ENCODE assay signal across 23 cellular contexts in the genomic region with DNA sequence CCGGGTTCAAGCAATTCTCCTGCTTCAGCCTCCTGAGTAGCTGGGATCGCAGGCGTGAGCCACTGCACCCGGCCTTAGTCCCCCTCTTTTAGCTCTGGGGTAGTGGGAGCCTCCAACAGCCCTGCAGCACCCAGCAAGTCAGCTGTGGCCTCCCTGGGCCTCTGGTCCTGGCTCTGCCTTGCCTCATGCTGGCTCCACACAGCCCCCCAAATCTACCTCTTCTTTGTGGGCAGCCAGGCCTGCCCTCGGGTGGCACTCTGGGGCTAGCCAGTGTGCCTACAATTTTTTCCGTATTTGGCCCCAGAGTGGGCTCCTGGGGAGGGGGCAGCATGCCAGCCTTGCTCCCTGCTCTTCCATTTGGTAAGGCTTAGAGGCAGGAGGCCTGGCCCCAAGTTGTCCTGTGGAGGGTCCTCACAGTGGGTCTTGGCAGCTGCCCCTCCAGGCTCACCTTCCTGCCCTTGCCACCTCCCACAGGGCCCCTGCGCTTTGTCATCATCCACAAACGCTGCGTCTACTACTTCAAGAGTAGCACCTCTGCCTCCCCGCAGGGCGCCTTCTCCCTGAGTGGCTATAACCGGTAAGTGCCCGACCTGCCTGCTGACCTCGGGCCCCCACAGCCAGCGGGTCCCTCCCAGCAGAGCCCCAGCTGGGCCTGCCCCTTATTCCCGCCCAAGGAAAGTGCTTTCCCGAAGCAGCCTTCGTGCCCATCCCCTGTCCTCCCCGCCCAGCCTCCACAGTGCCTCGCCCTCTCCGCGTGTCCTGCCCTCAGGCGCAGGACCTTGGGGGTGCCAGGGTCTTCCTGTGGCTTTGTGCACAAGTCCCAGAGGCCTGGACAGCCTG. TPM values are rescaled to one million over a fixed set of nuclear protein-coding genes. Genes with fewer than 3 reads are reported as not detected.
DNase-seq lines count a peak whose midpoint lies in the region; ATAC-seq and TF ChIP-seq lines count a peak whose summit lies in the region.
"Had no signal": no experiment of that assay in that cellular context is flagged by ENCODE, and none has a peak within 500 bp of the region (broad histone marks: within the 10 kb centered on the region; RNA-seq: fewer than 3 reads in every experiment).

No MANE protein-coding gene starts in this region.

- H3K27me3 ChIP-seq in CD4-positive, CD25-positive, alpha-beta regulatory T cell (ENCODE audit: control insufficient read depth, insufficient read depth, low read length) = no peaks in the 10 kb centered on the region
- H3K27me3 ChIP-seq in SJCRH30 = no peaks in the 10 kb centered on the region
- H3K27me3 ChIP-seq: adrenal gland had no signal

- H3K4me3 ChIP-seq in CD4-positive, CD25-positive, alpha-beta regulatory T cell (ENCODE audit: low read depth, low read length) = no peak overlapping the region
- no peak overlapping the region for H3K4me3 ChIP-seq in SJCRH30
- H3K4me3 ChIP-seq in coronary artery = no peak overlapping the region
- H3K4me3 ChIP-seq: adrenal gland had no signal

- H3K4me1 Mint-ChIP-seq in CD4-positive, CD25-positive, alpha-beta regulatory T cell = peaks cover 0 to 27% (median 6%) of the 10 kb centered on the region in 4 donors
- H3K4me1 Mint-ChIP-seq in WTC11 = peaks cover 12% of the 10 kb centered on the region
- peaks cover 6% of the 10 kb centered on the region for H3K4me1 Mint-ChIP-seq in neural crest cell

- POLR2A ChIA-PET in WTC11 (lab: Charles Lee) = no interaction called here

- peaks cover 0 to 1% (median 0%) of the 10 kb centered on the region in 7 donors for H3K9me3 Mint-ChIP-seq in CD4-positive, CD25-positive, alpha-beta regulatory T cell
- H3K9me3 Mint-ChIP-seq in WTC11 (no peaks in the 10 kb centered on the region; the same call in 1 of the 2 replicates), neural crest cell (no peaks in the 10 kb centered on the region)

- CTCF ChIA-PET in WTC11 (lab: Charles Lee) = no interaction called here

- H3K36me3 Mint-ChIP-seq in CD4-positive, CD25-positive, alpha-beta regulatory T cell = peaks cover 13% of the 10 kb centered on the region
- peaks cover 30% of the 10 kb centered on the region for H3K36me3 Mint-ChIP-seq in WTC11
- H3K36me3 Mint-ChIP-seq in neural crest cell (ENCODE audit: low read depth) = peaks cover 14% of the 10 kb centered on the region

- peaks cover 46% of the 10 kb centered on the region for H3K36me3 ChIP-seq in CD4-positive, CD25-positive, alpha-beta regulatory T cell (ENCODE audit: control insufficient read depth, insufficient read depth, low read length)
- peaks cover 27% of the 10 kb centered on the region for H3K36me3 ChIP-seq in SJCRH30

- peak overlapping the region in 1 of 4 donors; percentile 63 for H3K4me3 Mint-ChIP-seq in CD4-positive, CD25-positive, alpha-beta regulatory T cell
- H3K4me3 Mint-ChIP-seq in WTC11 = no peak overlapping the region
- H3K4me3 Mint-ChIP-seq in neural crest cell = no peak overlapping the region
- H3K4me3 Mint-ChIP-seq: activated CD4-positive, alpha-beta T cell treated with anti-CD3 and anti-CD28 coated beads for 36 hours had no signal

- intact Hi-C loops in left ventricle myocardium superior (cut with micrococcal nuclease) = no loop called here

- no peak for TF ChIP-seq CTCF in WTC11 (IDR thresholded peaks at IDR 0.05)
- no peak for TF ChIP-seq CTCF in neural crest cell (conservative IDR thresholded peaks at IDR 0.05)
- TF ChIP-seq CTCF in coronary artery (IDR thresholded peaks at IDR 0.05) = no peak

- no peak overlapping the region for H3K27ac ChIP-seq in CD4-positive, CD25-positive, alpha-beta regulatory T cell (ENCODE audit: insufficient read depth, low read length, poor library complexity, severe bottlenecking)
- H3K27ac ChIP-seq in SJCRH30 (no peak overlapping the region), coronary artery (no peak overlapping the region)
- H3K27ac ChIP-seq: adrenal gland, KMS-11 had no signal

- H3K9me3 ChIP-seq in CD4-positive, CD25-positive, alpha-beta regulatory T cell (ENCODE audit: control insufficient read depth in 2 of 2, low read length in 2 of 2) = no peaks in the 10 kb centered on the region
- no peaks in the 10 kb centered on the region for H3K9me3 ChIP-seq in SJCRH30 (replicated peaks)
- H3K9me3 ChIP-seq: adrenal gland had no signal

- H3K27me3 Mint-ChIP-seq in CD4-positive, CD25-positive, alpha-beta regulatory T cell = no peaks in the 10 kb centered on the region
- H3K27me3 Mint-ChIP-seq in WTC11 (ENCODE audit: low read depth) = no peaks in the 10 kb centered on the region
- H3K27me3 Mint-ChIP-seq in neural crest cell (ENCODE audit: low read depth) = no peaks in the 10 kb centered on the region
- H3K27me3 Mint-ChIP-seq: activated CD4-positive, alpha-beta T cell treated with anti-CD3 and anti-CD28 coated beads for 36 hours; brain had no signal

- no peak for ATAC-seq in CD4-positive, CD25-positive, alpha-beta regulatory T cell (ENCODE audit: low read depth in 2 of 2)
- ATAC-seq in WTC11 (no peak), left ventricle myocardium superior (no peak)
- ATAC-seq: activated CD4-positive, alpha-beta T cell treated with anti-CD3 and anti-CD28 coated beads for 36 hours had no signal

- no peak for DNase-seq in CD4-positive, CD25-positive, alpha-beta regulatory T cell
- DNase-seq in WTC11 (ENCODE audit: low spot score) (no peak), left ventricle myocardium superior (peak; percentile 24), neural crest cell (ENCODE audit: low read depth, low spot score) (no peak), SJCRH30 (no peak), CD1c-positive myeloid dendritic cell (ENCODE audit: extremely low spot score) (no peak), coronary artery (ENCODE audit: low spot score) (no peak), ecto neural progenitor cell (ENCODE audit: low spot score) (no peak)
- DNase-seq: ACHN; activated CD4-positive, alpha-beta T cell treated with anti-CD3 and anti-CD28 coated beads for 36 hours; activated gamma-delta T cell treated with Interleukin-2 at 50 U/mL for 16 hours; activated T-cell treated with anti-CD3 and anti-CD28 coated beads, Interleukin-2, amount 50 U/mL, for 1 hour; adrenal gland; Calu3; effector memory CD4-positive, alpha-beta T cell; foreskin fibroblast; mesendoderm; MM.1S; NCI-H146; NCI-H2107; NCI-H774 had no signal

- peak overlapping the region in 2 of 3 donors; percentile 72 to 83 for H3K27ac Mint-ChIP-seq in CD4-positive, CD25-positive, alpha-beta regulatory T cell
- H3K27ac Mint-ChIP-seq in WTC11 (peak overlapping the region; percentile 33; the same call in 1 of the 2 replicates), neural crest cell (ENCODE audit: unreplicated experiment) (peak overlapping the region; percentile 78)
- H3K27ac Mint-ChIP-seq: activated CD4-positive, alpha-beta T cell treated with anti-CD3 and anti-CD28 coated beads for 36 hours had no signal

- peaks cover 13% of the 10 kb centered on the region for H3K4me1 ChIP-seq in CD4-positive, CD25-positive, alpha-beta regulatory T cell (ENCODE audit: control insufficient read depth, insufficient read depth, low read length, poor library complexity, severe bottlenecking)
- no peaks in the 10 kb centered on the region for H3K4me1 ChIP-seq in SJCRH30

TF ChIP-seq in WTC11, 78 proteins besides CTCF, POLR2A, EP300 and RAD21:
- TF ChIP-seq PREB (CRISPR knock-in tag; IDR thresholded peaks at IDR 0.05; ENCODE audit: borderline replicate concordance) (no peak), NR3C1 (CRISPR knock-in tag; conservative IDR thresholded peaks at IDR 0.05; ENCODE audit: low read depth) (no peak), NFE2L1 (CRISPR knock-in tag; IDR thresholded peaks at IDR 0.05) (no peak), FOXJ3 (CRISPR knock-in tag; IDR thresholded peaks at IDR 0.05; ENCODE audit: borderline replicate concordance) (no peak), PRRX2 (CRISPR knock-in tag; IDR thresholded peaks at IDR 0.05) (no peak)
- TF ChIP-seq, protein P1, sequence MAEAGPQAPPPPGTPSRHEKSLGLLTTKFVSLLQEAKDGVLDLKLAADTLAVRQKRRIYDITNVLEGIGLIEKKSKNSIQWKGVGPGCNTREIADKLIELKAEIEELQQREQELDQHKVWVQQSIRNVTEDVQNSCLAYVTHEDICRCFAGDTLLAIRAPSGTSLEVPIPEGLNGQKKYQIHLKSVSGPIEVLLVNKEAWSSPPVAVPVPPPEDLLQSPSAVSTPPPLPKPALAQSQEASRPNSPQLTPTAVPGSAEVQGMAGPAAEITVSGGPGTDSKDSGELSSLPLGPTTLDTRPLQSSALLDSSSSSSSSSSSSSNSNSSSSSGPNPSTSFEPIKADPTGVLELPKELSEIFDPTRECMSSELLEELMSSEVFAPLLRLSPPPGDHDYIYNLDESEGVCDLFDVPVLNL (CRISPR knock-in tag; IDR thresholded peaks at IDR 0.05; ENCODE audit: borderline replicate concordance, low read depth) = no peak

RNA-seq across cellular contexts. Expression of gene ADD1, which starts 21.0 kb away (rescaled TPM):
- 242 TPM for total RNA-seq in CD4-positive, CD25-positive, alpha-beta regulatory T cell
- polyA plus RNA-seq in CD4-positive, CD25-positive, alpha-beta regulatory T cell = 100 to 1,000 TPM; 142 to 151 (median 145) TPM
- total RNA-seq in WTC11 (2021) (164 to 178 TPM (median 167 TPM) in 3 replicates), left ventricle myocardium superior (228 TPM), neural crest cell (230 and 236 TPM in 2 replicates)
- 131 and 139 TPM in 2 replicates for total RNA-seq in SJCRH30 (2014; rRNA removed; shearing (Covaris generic))

RNA-seq across cellular contexts. Expression of gene SH3BP2, which starts 29.8 kb away (rescaled TPM):
- 61.7 TPM for total RNA-seq in CD4-positive, CD25-positive, alpha-beta regulatory T cell
- 1 to 10 TPM; 7.6 to 8.6 (median 8.4) TPM for polyA plus RNA-seq in CD4-positive, CD25-positive, alpha-beta regulatory T cell
- 43.2 to 49.1 TPM (median 44.5 TPM) in 3 replicates for total RNA-seq in WTC11 (2021)
- 25.6 TPM for total RNA-seq in left ventricle myocardium superior
- 34.8 and 39.1 TPM in 2 replicates for total RNA-seq in neural crest cell
- 22.0 and 28.1 TPM in 2 replicates for total RNA-seq in SJCRH30 (2014; rRNA removed; shearing (Covaris generic))
